ENCODE assay signal across 9 cellular contexts in genomic region chrX:24310916-24311315, GRCh38. TPM values are rescaled to one million over a fixed set of nuclear protein-coding genes. Genes with fewer than 3 reads are reported as not detected.
"Had no signal": no experiment of that assay in that cellular context is flagged by ENCODE, and none has a peak within 500 bp of the region (broad histone marks: within the 10 kb centered on the region; RNA-seq: fewer than 3 reads in every experiment).

No MANE protein-coding gene starts in this region.

RNA-seq across cellular contexts. Expression of gene SUPT20HL2, which starts 3.0 kb away (rescaled TPM):
- total RNA-seq: activated CD4-positive, alpha-beta memory T cell treated with anti-CD3 and anti-CD28 coated beads for 36 hours; activated CD4-positive, alpha-beta T cell treated with anti-CD3 and anti-CD28 coated beads, Interleukin-2, amount 10 ng/mL, durations not matched to agents 7 days and 5 days; activated naive CD4-positive, alpha-beta T cell treated with anti-CD3 and anti-CD28 coated beads, Interleukin-2, amount 50 U/mL, for 72 hours; activated T-cell treated with anti-CD3 and anti-CD28 coated beads, Interleukin-2, amount 50 U/mL, for 4 hours; astrocyte; PC-3; SJSA1; T-cell had no signal

RNA-seq across cellular contexts. Expression of gene SUPT20HL1, which starts 49.5 kb away (rescaled TPM):
- total RNA-seq: activated CD4-positive, alpha-beta memory T cell treated with anti-CD3 and anti-CD28 coated beads for 36 hours; activated CD4-positive, alpha-beta T cell treated with anti-CD3 and anti-CD28 coated beads, Interleukin-2, amount 10 ng/mL, durations not matched to agents 7 days and 5 days; activated T-cell treated with anti-CD3 and anti-CD28 coated beads, Interleukin-2, amount 50 U/mL, for 4 hours; astrocyte; cardiac muscle cell; PC-3; SJSA1; T-cell had no signal
